8 cellular contexts compared by ENCODE assay signal in genomic region chr3:108602249-108602934, GRCh38. TPM values are rescaled to one million over a fixed set of nuclear protein-coding genes. Genes with fewer than 3 reads are reported as not detected.
DNase-seq lines count a peak whose midpoint lies in the region; ATAC-seq and TF ChIP-seq lines count a peak whose summit lies in the region.

No MANE protein-coding gene starts in this region.

- intact Hi-C loops in heart left ventricle (cut with DNase I), result no loop called here

- no peaks in the 10 kb centered on the region for H3K9me3 ChIP-seq in heart left ventricle
- H3K9me3 ChIP-seq in BE2C, result no peaks in the 10 kb centered on the region

- H3K27me3 ChIP-seq in heart left ventricle (no peaks in the 10 kb centered on the region), BE2C (no peaks in the 10 kb centered on the region)

- H3K36me3 ChIP-seq in heart left ventricle (no peaks in the 10 kb centered on the region), BE2C (no peaks in the 10 kb centered on the region)

- 35 to 53% (median 48%) methylated on average over 5 of the region's 5 CpGs for WGBS in heart left ventricle, 4 donors

- peaks cover 0 to 33% (median 10%) of the 10 kb centered on the region in 12 donors for H3K4me1 ChIP-seq in heart left ventricle
- no peaks in the 10 kb centered on the region for H3K4me1 ChIP-seq in BE2C

- no peaks in the 10 kb centered on the region for H3K9me3 Mint-ChIP-seq in type B pancreatic cell

- ATAC-seq in heart left ventricle, result peak in 3 of 4 donors; percentile 72 to 77 (median 74)
- no peak for ATAC-seq in GM21526 (IDR thresholded peaks at IDR 0.05; ENCODE audit: low FRiP score, unreplicated experiment)

- peak; percentile 22 for DNase-seq in stimulated activated CD4-positive, alpha-beta T cell treated with anti-CD3 and anti-CD28 coated beads, Interleukin-1b, Interleukin-23, amount 100 ng/mL, for 48 hours
- DNase-seq in stimulated activated CD4-positive, alpha-beta T cell treated with anti-CD3 and anti-CD28 coated beads, Interleukin-4, amount 100 ng/mL, for 1 hour, result no peak
- DNase-seq in NCI-H82 (lab: John Stamatoyannopoulos, UW) (peak; percentile 80), heart left ventricle (no peak), type B pancreatic cell (ENCODE audit: extremely low spot score, unreplicated experiment) (no peak), GDM1 (lab: John Stamatoyannopoulos, UW) (no peak), BE2C (no peak)

- H3K27me3 Mint-ChIP-seq in type B pancreatic cell, result no peaks in the 10 kb centered on the region

- no peak for TF ChIP-seq POLR2A in heart left ventricle (IDR thresholded peaks at IDR 0.05)

- H3K4me1 Mint-ChIP-seq in type B pancreatic cell (ENCODE audit: unreplicated experiment), result peaks cover 16% of the 10 kb centered on the region

- no peaks in the 10 kb centered on the region for H3K36me3 Mint-ChIP-seq in type B pancreatic cell

- H3K4me3 Mint-ChIP-seq in type B pancreatic cell, result no peak overlapping the region

- peak overlapping the region in 1 of 12 donors; percentile 4 for H3K4me3 ChIP-seq in heart left ventricle
- H3K4me3 ChIP-seq in BE2C (ENCODE audit: low read depth, low read length), result no peak overlapping the region

- H3K27ac ChIP-seq in heart left ventricle, result peak overlapping the region in 2 of 12 donors; percentile 20 to 44

- H3K27ac Mint-ChIP-seq in type B pancreatic cell, result peak overlapping the region; percentile 58

- TF ChIP-seq CTCF in heart left ventricle (IDR thresholded peaks at IDR 0.05) (no peak), type B pancreatic cell (conservative IDR thresholded peaks at IDR 0.05) (no peak), BE2C (IDR thresholded peaks at IDR 0.05; ENCODE audit: low read depth, low read length) (no peak)

RNA-seq across cellular contexts. Expression of gene DZIP3, which starts 12.9 kb away (rescaled TPM):
- 10 to 100 TPM in 8 of 9 donors, 1 to 10 TPM in 1; 8.6 to 24.9 (median 20.9) TPM for total RNA-seq in heart left ventricle
- polyA plus RNA-seq in heart left ventricle, result 1 to 10 TPM; 3.8 to 5.2 TPM
- total RNA-seq in type B pancreatic cell (ENCODE audit: low replicate concordance), result 14.0 and 22.9 TPM in 2 replicates
- 11.1 TPM for polyA plus RNA-seq in BE2C (2012; ENCODE audit: insufficient read depth, insufficient read length, low read depth)

RNA-seq across cellular contexts. Expression of gene CIP2A, which starts 13.2 kb away (rescaled TPM):
- total RNA-seq in heart left ventricle (1 to 10 TPM in 8 of 9 donors, under 1 TPM in 1; 0.94 to 4.7 (median 1.3) TPM), type B pancreatic cell (ENCODE audit: low replicate concordance) (7.0 and 29.0 TPM in 2 replicates)
- polyA plus RNA-seq in heart left ventricle, result 1 to 10 TPM in 1 of 2 donors, under 1 TPM in 1; 0.19 to 1.1 TPM
- 2.8 TPM for polyA plus RNA-seq in BE2C (2012; ENCODE audit: insufficient read depth, insufficient read length, low read depth)

Comparison
In these comparisons a context has a peak if more than half of its experiments do, and no peak if none do; other contexts are left out.
1. DNase-seq: peak in stimulated activated CD4-positive, alpha-beta T cell treated with anti-CD3 and anti-CD28 coated beads, Interleukin-1b, Interleukin-23, amount 100 ng/mL, for 48 hours (single experiment) and NCI-H82 (single experiment); none in stimulated activated CD4-positive, alpha-beta T cell treated with anti-CD3 and anti-CD28 coated beads, Interleukin-4, amount 100 ng/mL, for 1 hour (single experiment), heart left ventricle (0 of 5), type B pancreatic cell (single experiment), GDM1 (single experiment) and BE2C (single experiment).